14 cellular contexts compared by ENCODE assay signal in genomic region chr17:28758411-28759121, GRCh38.
"Had no signal": no experiment of that assay in that cellular context is flagged by ENCODE, and none has a peak within 500 bp of the region (broad histone marks: within the 10 kb centered on the region; RNA-seq: fewer than 3 reads in every experiment).

No MANE protein-coding gene starts in this region.

- H3K4me3 ChIP-seq: cardiac muscle cell, ovary, SK-N-MC, suprapubic skin had no signal

- H3K27ac ChIP-seq: cardiac muscle cell, foreskin keratinocyte, ovary, SK-N-MC, suprapubic skin had no signal

- H3K9me3 ChIP-seq: ovary, suprapubic skin had no signal

- H3K4me1 ChIP-seq: foreskin keratinocyte had no signal

- ATAC-seq: foreskin keratinocyte; left lobe of liver; stimulated activated memory B cell treated with anti-CD40 and anti-IgM and Interleukin-4, amounts not matched to agents 10 μg/mL and 1 μg/mL and 100 μg/mL, for 72 hours; T-cell had no signal

- H3K27me3 ChIP-seq: cardiac muscle cell, foreskin keratinocyte, ovary, suprapubic skin had no signal

- H3K36me3 ChIP-seq: ovary had no signal

- DNase-seq: activated CD4-positive, alpha-beta T cell treated with anti-CD3 and anti-CD28 coated beads for 48 hours; activated gamma-delta T cell; activated T-cell treated with anti-CD3 and anti-CD28 coated beads for 4 hours; foreskin keratinocyte; ovary; retina; small intestine; T-cell; T1000 had no signal
